ENCODE assay signal across 1 cellular context in genomic region chr3:138914870-138915502, GRCh38.
TF ChIP-seq lines count a peak whose summit lies in the region.

No MANE protein-coding gene starts in this region.

TF ChIP-seq in K562, 482 proteins besides CTCF, POLR2A, EP300 and RAD21 (continued from another document and continues in another):
- TF ChIP-seq MAFF (IDR thresholded peaks at IDR 0.05; ENCODE audit: low read length) (no peak), MTA1 (IDR thresholded peaks at IDR 0.05; ENCODE audit: borderline replicate concordance) (peak; percentile 43; the same call in 1 of the 2 replicates), ZBTB7A (IDR thresholded peaks at IDR 0.05; ENCODE audit: borderline replicate concordance, control insufficient read depth, low read depth, low read length) (no peak), ZNF263 (CRISPR knock-in tag; IDR thresholded peaks at IDR 0.05; ENCODE audit: borderline replicate concordance) (no peak), ZNF24 (IDR thresholded peaks at IDR 0.05) (no peak), STAT6 (CRISPR knock-in tag; IDR thresholded peaks at IDR 0.05) (no peak), FOSL1 (tag; conservative IDR thresholded peaks at IDR 0.05) (peak; percentile 93), ZNF311 (CRISPR knock-in tag; IDR thresholded peaks at IDR 0.05) (peak; percentile 67; the same call in 1 of the 2 replicates), PHF20 (IDR thresholded peaks at IDR 0.05; ENCODE audit: partially characterized antibody) (no peak), SMARCB1 (IDR thresholded peaks at IDR 0.05; ENCODE audit: insufficient read length, low read depth) (no peak), PRDM10 (IDR thresholded peaks at IDR 0.05; ENCODE audit: partially characterized antibody) (no peak), ZNF445 (CRISPR knock-in tag; IDR thresholded peaks at IDR 0.05; ENCODE audit: low read depth) (no peak), HIVEP1 (CRISPR knock-in tag; IDR thresholded peaks at IDR 0.05) (no peak), SRSF1 (IDR thresholded peaks at IDR 0.05; ENCODE audit: low read depth, low read length) (no peak), CBFA2T2 (conservative IDR thresholded peaks at IDR 0.05) (no peak; the same call in 1 of the 2 replicates), ZNF785 (CRISPR knock-in tag; IDR thresholded peaks at IDR 0.05) (no peak), HMG20A (CRISPR knock-in tag; conservative IDR thresholded peaks at IDR 0.05) (no peak), ZSCAN32 (CRISPR knock-in tag; IDR thresholded peaks at IDR 0.05) (0 out of 2 replicates have a peak, but pooled peaks have one; percentile 8), ZNF184 (CRISPR knock-in tag; IDR thresholded peaks at IDR 0.05) (no peak), TARDBP (IDR thresholded peaks at IDR 0.05) (0 out of 2 replicates have a peak, but pooled peaks have one; percentile 22), CHD4 (IDR thresholded peaks at IDR 0.05; ENCODE audit: insufficient read depth, insufficient replicate concordance, low read depth, low read length, poor library complexity, severe bottlenecking) (no peak), TAF1 (IDR thresholded peaks at IDR 0.05; ENCODE audit: control insufficient read depth, extremely low read depth, insufficient read depth, low read length, severe bottlenecking) (no peak), CAMTA2 (CRISPR knock-in tag; conservative IDR thresholded peaks at IDR 0.05) (no peak), ELF2 (CRISPR knock-in tag; IDR thresholded peaks at IDR 0.05) (no peak), ZNF431 (CRISPR knock-in tag; IDR thresholded peaks at IDR 0.05) (no peak), CTBP1 (IDR thresholded peaks at IDR 0.05; ENCODE audit: borderline replicate concordance) (peak; percentile 83), ZNF23 (CRISPR knock-in tag; IDR thresholded peaks at IDR 0.05) (no peak), ZKSCAN1 (IDR thresholded peaks at IDR 0.05; ENCODE audit: low read depth, low read length) (no peak), BACH1 (tag; IDR thresholded peaks at IDR 0.05) (no peak), YBX1 (IDR thresholded peaks at IDR 0.05) (no peak), RFX5 (IDR thresholded peaks at IDR 0.05; ENCODE audit: low read depth, low read length) (no peak), MITF (IDR thresholded peaks at IDR 0.05) (no peak), E2F1 (CRISPR knock-in tag; IDR thresholded peaks at IDR 0.05) (no peak), ZNF347 (CRISPR knock-in tag; IDR thresholded peaks at IDR 0.05; ENCODE audit: low read depth) (no peak), ATF4 (CRISPR knock-in tag; IDR thresholded peaks at IDR 0.05) (no peak), TRIM28 (IDR thresholded peaks at IDR 0.05) (no peak), GATAD2B (IDR thresholded peaks at IDR 0.05; ENCODE audit: borderline replicate concordance) (no peak), UBTF (IDR thresholded peaks at IDR 0.05; ENCODE audit: borderline replicate concordance in 1 of 2, low read depth in 2 of 2, low read length in 2 of 2) (no peak), MCM7 (IDR thresholded peaks at IDR 0.05) (no peak), ZFP1 (CRISPR knock-in tag; IDR thresholded peaks at IDR 0.05) (no peak), ATF6 (CRISPR knock-in tag; IDR thresholded peaks at IDR 0.05) (peak; percentile 69), ZBTB11 (CRISPR knock-in tag; IDR thresholded peaks at IDR 0.05) (no peak; a peak in 1 of 6 replicates), SRSF9 (IDR thresholded peaks at IDR 0.05; ENCODE audit: borderline replicate concordance, low read depth, low read length) (no peak), NR1H2 (CRISPR knock-in tag; IDR thresholded peaks at IDR 0.05) (no peak), TCF3 (CRISPR knock-in tag; IDR thresholded peaks at IDR 0.05) (peak; percentile 69)
